ENCODE assay signal across 1 cellular context in genomic region chr1:216599851-216600250, GRCh38.
TF ChIP-seq lines count a peak whose summit lies in the region.

No MANE protein-coding gene starts in this region.

TF ChIP-seq in GM23338, 12 proteins besides CTCF, POLR2A, EP300 and RAD21 (continued from another document):
- TF ChIP-seq REST (IDR thresholded peaks at IDR 0.05; ENCODE audit: unreplicated experiment): no peak
- no peak for TF ChIP-seq ZNF462 (CRISPR knock-in tag; IDR thresholded peaks at IDR 0.05)
- TF ChIP-seq STAT1 (IDR thresholded peaks at IDR 0.05; ENCODE audit: unreplicated experiment): no peak
